In the genomic region with DNA sequence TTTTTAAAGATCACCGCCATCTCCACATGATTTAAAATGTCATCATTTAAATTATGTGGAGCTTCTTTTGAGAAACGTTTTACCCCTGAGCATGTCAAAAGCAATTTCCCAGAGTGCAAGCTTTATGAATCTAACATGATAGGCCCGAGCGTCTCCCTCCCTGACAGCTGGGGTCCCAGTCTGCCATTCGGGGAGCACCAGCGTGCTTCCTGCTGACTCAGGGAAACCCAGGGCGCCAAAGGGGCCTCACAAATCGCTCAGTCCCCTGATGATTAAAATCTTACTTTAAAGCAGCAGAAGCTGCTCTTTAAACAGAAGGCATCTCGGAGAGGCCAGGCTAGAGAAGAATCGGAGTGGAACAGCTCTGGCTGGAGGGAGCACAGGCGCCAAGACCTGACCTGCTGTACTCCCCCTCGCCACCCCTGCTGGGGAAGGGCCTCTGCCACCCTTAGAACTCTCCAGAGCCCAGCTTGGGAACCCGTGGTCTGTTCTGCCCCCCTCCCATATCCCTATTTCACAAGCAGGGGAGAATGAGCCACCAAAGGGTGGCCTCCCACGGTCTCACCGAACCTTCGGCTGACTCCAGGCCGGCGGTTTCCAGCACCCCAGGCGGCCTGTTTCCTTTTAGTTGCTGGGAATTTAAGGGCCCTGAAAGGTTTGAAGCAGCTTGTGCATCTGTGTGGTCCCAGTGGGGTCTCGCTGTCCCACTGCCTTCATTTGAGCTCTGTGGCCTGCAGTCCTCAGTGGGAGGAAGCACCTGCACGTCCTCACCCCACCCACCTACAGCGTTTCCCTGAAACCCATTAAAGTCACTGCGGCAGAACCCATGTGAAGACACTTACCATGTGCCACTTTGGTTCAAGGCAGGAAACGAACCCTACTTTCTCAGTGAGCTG, we compare ENCODE assay signal across 23 cellular contexts.
DNase-seq lines count a peak whose midpoint lies in the region; ATAC-seq and TF ChIP-seq lines count a peak whose summit lies in the region.
"Had no signal": no experiment of that assay in that cellular context is flagged by ENCODE, and none has a peak within 500 bp of the region (broad histone marks: within the 10 kb centered on the region; RNA-seq: fewer than 3 reads in every experiment).

No MANE protein-coding gene starts in this region.

- no peak overlapping the region for H3K27ac Mint-ChIP-seq in activated CD8-positive, alpha-beta memory T cell treated with anti-CD3 and anti-CD28 coated beads, Interleukin-2, amount 10 ng/mL, durations not matched to agents 7 days and 5 days
- H3K27ac Mint-ChIP-seq in activated B cell treated with CpG ODN at 0.5 μM for 24 hours = no peak overlapping the region
- peak overlapping the region; percentile 68 to 86 (median 74) for H3K27ac Mint-ChIP-seq in nephron
- H3K27ac Mint-ChIP-seq: memory B cell had no signal

- no peaks in the 10 kb centered on the region for H3K36me3 ChIP-seq in thyroid gland
- H3K36me3 ChIP-seq: adrenal gland, breast epithelium, colonic mucosa had no signal

- no peak for TF ChIP-seq POLR2A in thyroid gland (IDR thresholded peaks at IDR 0.05)

- intact Hi-C loops in activated B cell treated with CpG ODN at 0.5 μM for 24 hours (cut with micrococcal nuclease) = no loop called here
- intact Hi-C loops in thyroid gland (cut with DNase I) = no loop called here

- WGBS in thyroid gland, 2 donors = 59 to 64% methylated on average over 23 to 24 of the region's 24 CpGs

- TF ChIP-seq CTCF in activated B cell treated with CpG ODN at 0.5 μM for 24 hours (IDR thresholded peaks at IDR 0.05) = no peak
- no peak for TF ChIP-seq CTCF in nephron (IDR thresholded peaks at IDR 0.05; ENCODE audit: unreplicated experiment in 3 of 3)
- no peak for TF ChIP-seq CTCF in thyroid gland (IDR thresholded peaks at IDR 0.05)

- peaks cover 25% of the 10 kb centered on the region for H3K27me3 Mint-ChIP-seq in activated CD8-positive, alpha-beta memory T cell treated with anti-CD3 and anti-CD28 coated beads, Interleukin-2, amount 10 ng/mL, durations not matched to agents 7 days and 5 days
- H3K27me3 Mint-ChIP-seq in activated B cell treated with CpG ODN at 0.5 μM for 24 hours (peaks cover 4% of the 10 kb centered on the region), nephron (ENCODE audit: low read depth) (no peaks in the 10 kb centered on the region)

- no peaks in the 10 kb centered on the region for H3K9me3 Mint-ChIP-seq in activated CD8-positive, alpha-beta memory T cell treated with anti-CD3 and anti-CD28 coated beads, Interleukin-2, amount 10 ng/mL, durations not matched to agents 7 days and 5 days (ENCODE audit: low read depth)
- H3K9me3 Mint-ChIP-seq in activated B cell treated with CpG ODN at 0.5 μM for 24 hours (no peaks in the 10 kb centered on the region), nephron (peaks cover 7% of the 10 kb centered on the region)

- CTCF ChIA-PET in activated CD8-positive, alpha-beta memory T cell treated with anti-CD3 and anti-CD28 coated beads, Interleukin-2, amount 10 ng/mL, durations not matched to agents 7 days and 5 days (lab: Charles Lee) = no interaction called here
- CTCF ChIA-PET in activated B cell treated with CpG ODN at 0.5 μM for 24 hours (lab: Charles Lee) = no interaction called here

- no peaks in the 10 kb centered on the region for H3K36me3 Mint-ChIP-seq in activated CD8-positive, alpha-beta memory T cell treated with anti-CD3 and anti-CD28 coated beads, Interleukin-2, amount 10 ng/mL, durations not matched to agents 7 days and 5 days
- H3K36me3 Mint-ChIP-seq in activated B cell treated with CpG ODN at 0.5 μM for 24 hours (ENCODE audit: low read depth) = no peaks in the 10 kb centered on the region
- no peaks in the 10 kb centered on the region for H3K36me3 Mint-ChIP-seq in nephron (ENCODE audit: low read depth)
- H3K36me3 Mint-ChIP-seq: memory B cell had no signal

- no peaks in the 10 kb centered on the region for H3K9me3 ChIP-seq in thyroid gland
- H3K9me3 ChIP-seq: breast epithelium, colonic mucosa, testis had no signal

- no peak overlapping the region for H3K4me3 Mint-ChIP-seq in activated CD8-positive, alpha-beta memory T cell treated with anti-CD3 and anti-CD28 coated beads, Interleukin-2, amount 10 ng/mL, durations not matched to agents 7 days and 5 days
- H3K4me3 Mint-ChIP-seq in activated B cell treated with CpG ODN at 0.5 μM for 24 hours (peak overlapping the region; percentile 24), nephron (no peak overlapping the region)
- H3K4me3 Mint-ChIP-seq: memory B cell had no signal

- H3K27me3 ChIP-seq in thyroid gland = no peaks in the 10 kb centered on the region
- H3K27me3 ChIP-seq: adrenal gland, breast epithelium, colonic mucosa, testis had no signal

- POLR2A ChIA-PET in activated B cell treated with CpG ODN at 0.5 μM for 24 hours (lab: Charles Lee) = interaction anchor here (0.5 kb wide), 1 partner anchor 1101 kb away, joined by 5 read pairs; no protein-coding TSS in a partner anchor

- peaks cover 0 to 7% of the 10 kb centered on the region in 2 donors for H3K4me1 ChIP-seq in thyroid gland
- H3K4me1 ChIP-seq: adrenal gland, breast epithelium, colonic mucosa, testis had no signal

- no peak for ATAC-seq in activated CD8-positive, alpha-beta memory T cell treated with anti-CD3 and anti-CD28 coated beads, Interleukin-2, amount 10 ng/mL, durations not matched to agents 7 days and 5 days
- no peak for ATAC-seq in activated B cell treated with CpG ODN at 0.5 μM for 24 hours (ENCODE audit: low read depth)
- ATAC-seq: naive thymus-derived CD4-positive, alpha-beta T cell; Panc1 had no signal

- peak overlapping the region in 2 of 3 donors; percentile 20 to 43 for H3K27ac ChIP-seq in thyroid gland
- H3K27ac ChIP-seq: adrenal gland, breast epithelium, colonic mucosa, testis had no signal

- H3K4me3 ChIP-seq in thyroid gland (replicated peaks in 1 of 3) = no peak overlapping the region
- H3K4me3 ChIP-seq: adrenal gland, breast epithelium, colonic mucosa, testis had no signal

- DNase-seq in activated CD8-positive, alpha-beta memory T cell treated with anti-CD3 and anti-CD28 coated beads, Interleukin-2, amount 10 ng/mL, durations not matched to agents 7 days and 5 days = peak; percentile 36
- DNase-seq in activated CD8-positive, alpha-beta memory T cell treated with anti-CD3 and anti-CD28 coated beads, Interleukin-2, amount 50 U/mL, for 4 hours = no peak
- no peak for DNase-seq in activated B cell treated with CpG ODN at 0.5 μM for 24 hours
- DNase-seq in thyroid gland = peak; percentile 41 to 48
- DNase-seq in DMS53 treated with DMSO at 0.1 percent for 48 hours (lab: John Stamatoyannopoulos, UW; ENCODE audit: unreplicated experiment) = no peak
- no peak for DNase-seq in NCI-H510A (lab: John Stamatoyannopoulos, UW)
- DNase-seq in dedifferentiated amniotic fluid mesenchymal stem cell (ENCODE audit: extremely low spot score) = no peak
- DNase-seq: activated CD4-positive, alpha-beta T cell treated with anti-CD3 and anti-CD28 coated beads for 48 hours; activated gamma-delta T cell; Calu3; colonic mucosa; EL; NCI-H1092; NCI-H2029 treated with DMSO at 0.1 percent for 48 hours; NCI-H446 treated with DMSO at 0.1 percent for 48 hours; NK-92 treated with Interleukin-12 subunit alpha and Interleukin-12 subunit beta, amount 100 ng/mL, for 24 hours; testis had no signal

- H3K4me1 Mint-ChIP-seq in activated CD8-positive, alpha-beta memory T cell treated with anti-CD3 and anti-CD28 coated beads, Interleukin-2, amount 10 ng/mL, durations not matched to agents 7 days and 5 days = no peaks in the 10 kb centered on the region
- peaks cover 10% of the 10 kb centered on the region for H3K4me1 Mint-ChIP-seq in activated B cell treated with CpG ODN at 0.5 μM for 24 hours
- H3K4me1 Mint-ChIP-seq in nephron = peaks cover 31% of the 10 kb centered on the region
- H3K4me1 Mint-ChIP-seq: memory B cell had no signal

Comparison
In these comparisons a context has a peak if more than half of its experiments do, and no peak if none do; other contexts are left out.
1. DNase-seq: peak in activated CD8-positive, alpha-beta memory T cell treated with anti-CD3 and anti-CD28 coated beads, Interleukin-2, amount 10 ng/mL, durations not matched to agents 7 days and 5 days (single experiment) and thyroid gland (2 of 2); none in activated CD8-positive, alpha-beta memory T cell treated with anti-CD3 and anti-CD28 coated beads, Interleukin-2, amount 50 U/mL, for 4 hours (single experiment), activated B cell treated with CpG ODN at 0.5 μM for 24 hours (single experiment), DMS53 treated with DMSO at 0.1 percent for 48 hours (single experiment), NCI-H510A (single experiment) and dedifferentiated amniotic fluid mesenchymal stem cell (single experiment).
2. H3K27ac Mint-ChIP-seq: peak in nephron (3 of 3); none in activated CD8-positive, alpha-beta memory T cell treated with anti-CD3 and anti-CD28 coated beads, Interleukin-2, amount 10 ng/mL, durations not matched to agents 7 days and 5 days (single experiment) and activated B cell treated with CpG ODN at 0.5 μM for 24 hours (single experiment).